Comparison of ENCODE assay signal across 8 cellular contexts in the genomic region with DNA sequence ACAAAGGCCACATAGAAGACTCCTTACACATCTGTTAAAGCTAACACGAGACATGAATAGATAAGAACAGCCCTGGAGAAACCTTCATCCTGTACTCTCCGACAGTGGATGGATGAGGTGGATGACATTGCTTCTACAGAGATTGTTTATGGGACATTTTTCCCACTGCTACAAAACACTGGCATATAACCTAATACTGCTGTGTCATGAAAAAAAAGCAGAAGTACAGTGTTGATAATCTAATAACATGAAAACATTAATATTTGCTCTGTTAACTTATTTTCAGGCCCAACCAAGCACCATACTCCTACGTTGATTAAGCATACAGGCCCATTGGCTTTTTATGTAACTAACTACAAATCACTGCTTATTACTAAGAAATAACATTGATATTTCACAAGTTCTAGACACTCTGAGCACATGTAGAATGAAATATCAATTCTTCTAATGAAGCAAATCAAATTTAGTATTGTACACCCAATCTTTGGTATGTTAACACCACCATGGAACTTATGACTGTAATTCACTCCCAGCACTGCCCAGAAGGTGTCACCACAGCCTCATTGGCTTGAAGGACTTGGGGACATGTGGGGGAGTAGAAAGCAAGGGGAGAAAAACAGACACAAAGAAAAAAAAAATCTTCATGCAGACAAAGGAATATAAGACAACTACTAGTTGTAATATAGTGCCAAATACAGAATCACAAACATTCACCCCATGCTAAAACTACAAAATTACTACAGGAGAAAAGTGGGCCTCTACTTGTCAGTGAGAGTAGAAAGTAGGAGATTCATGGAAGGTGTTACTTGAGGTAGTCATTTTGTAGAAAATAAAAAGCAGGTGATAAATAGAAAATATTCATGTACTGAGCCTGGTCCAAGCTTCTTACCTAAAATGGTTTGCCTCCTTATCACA.
A peak's percentile ranks its signal among the peaks of the same experiment; 100 is the strongest.
DNase-seq lines count a peak whose midpoint lies in the region; ATAC-seq and TF ChIP-seq lines count a peak whose summit lies in the region.

No MANE protein-coding gene starts in this region.

- CTCF ChIA-PET in activated CD4-positive, alpha-beta memory T cell treated with anti-CD3 and anti-CD28 coated beads for 36 hours (lab: Charles Lee), result interaction anchor here (0.7 to 2.2 kb wide), 4 partner anchors 9 to 378 kb away, joined by 3 to 9 read pairs (median 4); no protein-coding TSS in a partner anchor

- TF ChIP-seq CTCF in AG09309 (IDR thresholded peaks at IDR 0.05; ENCODE audit: control insufficient read depth, insufficient read depth, low read depth, low read length, missing control alignments), result peak; percentile 94
- TF ChIP-seq CTCF in neural crest cell (conservative IDR thresholded peaks at IDR 0.05), result peak; percentile 88

- POLR2A ChIA-PET in activated CD4-positive, alpha-beta memory T cell treated with anti-CD3 and anti-CD28 coated beads for 36 hours (lab: Charles Lee), result no interaction called here

- no peak overlapping the region for H3K27ac Mint-ChIP-seq in activated CD4-positive, alpha-beta memory T cell treated with anti-CD3 and anti-CD28 coated beads for 36 hours
- H3K27ac Mint-ChIP-seq in neural crest cell (ENCODE audit: unreplicated experiment), result peak overlapping the region; percentile 79

- intact Hi-C loops in activated CD4-positive, alpha-beta memory T cell treated with anti-CD3 and anti-CD28 coated beads for 36 hours (cut with micrococcal nuclease), result loop anchor here (5.0 kb wide), 2 partner anchors 345 to 695 kb away; no protein-coding TSS in a partner anchor

- no peak overlapping the region for H3K4me3 Mint-ChIP-seq in activated CD4-positive, alpha-beta memory T cell treated with anti-CD3 and anti-CD28 coated beads for 36 hours
- H3K4me3 Mint-ChIP-seq in neural crest cell, result no peak overlapping the region

- H3K4me1 Mint-ChIP-seq in activated CD4-positive, alpha-beta memory T cell treated with anti-CD3 and anti-CD28 coated beads for 36 hours (ENCODE audit: low read depth), result no peaks in the 10 kb centered on the region
- peaks cover 18% of the 10 kb centered on the region for H3K4me1 Mint-ChIP-seq in neural crest cell

- H3K9me3 Mint-ChIP-seq in activated CD4-positive, alpha-beta memory T cell treated with anti-CD3 and anti-CD28 coated beads for 36 hours, result no peaks in the 10 kb centered on the region
- H3K9me3 Mint-ChIP-seq in neural crest cell, result peaks cover 2% of the 10 kb centered on the region

- H3K36me3 Mint-ChIP-seq in activated CD4-positive, alpha-beta memory T cell treated with anti-CD3 and anti-CD28 coated beads for 36 hours, result no peaks in the 10 kb centered on the region
- peaks cover 8% of the 10 kb centered on the region for H3K36me3 Mint-ChIP-seq in neural crest cell (ENCODE audit: low read depth)

- H3K4me3 ChIP-seq in AG09309 (ENCODE audit: control insufficient read depth, low read depth, low read length), result no peak overlapping the region

- H3K27me3 Mint-ChIP-seq in activated CD4-positive, alpha-beta memory T cell treated with anti-CD3 and anti-CD28 coated beads for 36 hours, result no peaks in the 10 kb centered on the region
- no peaks in the 10 kb centered on the region for H3K27me3 Mint-ChIP-seq in neural crest cell (ENCODE audit: low read depth)

- DNase-seq in AG09309 (ENCODE audit: low read depth), result peak; percentile 46
- peak; percentile 48 for DNase-seq in NCI-H2227 treated with DMSO at 0.1 percent for 48 hours (lab: John Stamatoyannopoulos, UW)
- peak; percentile 57 for DNase-seq in activated CD4-positive, alpha-beta memory T cell treated with anti-CD3 and anti-CD28 coated beads for 36 hours
- DNase-seq in fibroblast of peridontal ligament (ENCODE audit: extremely low read depth), result peak; percentile 88
- peak; percentile 55 for DNase-seq in neural crest cell (ENCODE audit: low read depth, low spot score)

- peak; percentile 84 for ATAC-seq in GM18498 (IDR thresholded peaks at IDR 0.05; ENCODE audit: unreplicated experiment)
- ATAC-seq in HG03135 (IDR thresholded peaks at IDR 0.05; ENCODE audit: unreplicated experiment), result peak; percentile 75
- ATAC-seq in HG02973 (IDR thresholded peaks at IDR 0.05; ENCODE audit: unreplicated experiment), result no peak
